ENCODE assay signal across 24 cellular contexts in genomic region chr9:138009016-138009415, GRCh38.
A peak's percentile ranks its signal among the peaks of the same experiment; 100 is the strongest.
DNase-seq lines count a peak whose midpoint lies in the region; ATAC-seq and TF ChIP-seq lines count a peak whose summit lies in the region.
"Had no signal": no experiment of that assay in that cellular context is flagged by ENCODE, and none has a peak within 500 bp of the region (broad histone marks: within the 10 kb centered on the region; RNA-seq: fewer than 3 reads in every experiment).

No MANE protein-coding gene starts in this region.

- intact Hi-C loops in upper lobe of right lung (cut with DNase I) = no loop called here

- peak; percentile 52 for DNase-seq in activated effector memory CD4-positive, alpha-beta T cell treated with anti-CD3 and anti-CD28 coated beads, Interleukin-2, amount 50 U/mL, for 16 hours
- DNase-seq in activated effector memory CD4-positive, alpha-beta T cell treated with Interleukin-2 at 50 U/mL for 16 hours = no peak
- peak; percentile 1 for DNase-seq in HEK293T (ENCODE audit: extremely low spot score)
- peak; percentile 6 for DNase-seq in iPS-NIHi7 (ENCODE audit: extremely low spot score)
- peak; percentile 48 for DNase-seq in upper lobe of right lung
- no peak for DNase-seq in hepatic stellate cell (ENCODE audit: low spot score)
- DNase-seq: 8988T; CD8-positive, alpha-beta T cell; DMS153; IMR-90; NCI-H1092 treated with DMSO at 0.1 percent for 48 hours; NCI-H146; NCI-H2029; NCI-H226; NCI-H510A treated with DMSO at 0.1 percent for 48 hours; NCI-H748 treated with DMSO at 0.1 percent for 48 hours; PC-9; RPMI8226; SHP77 treated with DMSO at 0.1 percent for 48 hours had no signal

- no peak overlapping the region for H3K27ac ChIP-seq in upper lobe of right lung
- H3K27ac ChIP-seq: KMS-11, PC-9, SK-N-MC had no signal

- TF ChIP-seq CTCF in upper lobe of right lung (IDR thresholded peaks at IDR 0.05) = no peak

- CTCF ChIA-PET in HEK293T (lab: Yijun Ruan, JAX) = no interaction called here

- POLR2A ChIA-PET in HEK293T (lab: Yijun Ruan, JAX) = no interaction called here

- no peaks in the 10 kb centered on the region for H3K9me3 ChIP-seq in upper lobe of right lung
- H3K9me3 ChIP-seq: BLaER1 treated with 17β-estradiol and CSF1 and Interleukin-3, amounts not matched to agents 10 nM and 100 nM had no signal

- H3K27me3 ChIP-seq in upper lobe of right lung = no peaks in the 10 kb centered on the region
- H3K27me3 ChIP-seq: BLaER1 treated with 17β-estradiol and CSF1 and Interleukin-3, amounts not matched to agents 10 nM and 100 nM had no signal

- H3K4me1 ChIP-seq in upper lobe of right lung = no peaks in the 10 kb centered on the region

- ATAC-seq in upper lobe of right lung (no peak), GM18511 (IDR thresholded peaks at IDR 0.05; ENCODE audit: unreplicated experiment) (no peak), GM21515 (IDR thresholded peaks at IDR 0.05; ENCODE audit: unreplicated experiment) (no peak)
- ATAC-seq: CD8-positive, alpha-beta T cell had no signal

- no peak overlapping the region for H3K4me3 ChIP-seq in upper lobe of right lung
- H3K4me3 ChIP-seq: BLaER1 treated with 17β-estradiol and CSF1 and Interleukin-3, amounts not matched to agents 10 nM and 100 nM; PC-9; SK-N-MC had no signal

- no peaks in the 10 kb centered on the region for H3K36me3 ChIP-seq in upper lobe of right lung
- H3K36me3 ChIP-seq: BLaER1 treated with 17β-estradiol and CSF1 and Interleukin-3, amounts not matched to agents 10 nM and 100 nM had no signal

TF ChIP-seq in HEK293T, 16 proteins besides CTCF, POLR2A, EP300 and RAD21:
- no peak for TF ChIP-seq SUZ12 (IDR thresholded peaks at IDR 0.05)
- no peak for TF ChIP-seq ZNF384 (IDR thresholded peaks at IDR 0.05)
- no peak for TF ChIP-seq FOXM1 (IDR thresholded peaks at IDR 0.05; ENCODE audit: borderline replicate concordance)
- no peak for TF ChIP-seq HDGF (IDR thresholded peaks at IDR 0.05; ENCODE audit: borderline replicate concordance)
- no peak for TF ChIP-seq FOXA1 (IDR thresholded peaks at IDR 0.05)
- no peak for TF ChIP-seq ARNT (IDR thresholded peaks at IDR 0.05)
- TF ChIP-seq TARDBP (IDR thresholded peaks at IDR 0.05) = no peak
- TF ChIP-seq FOXK2 (IDR thresholded peaks at IDR 0.05) = no peak
- no peak for TF ChIP-seq PKNOX1 (IDR thresholded peaks at IDR 0.05)
- no peak for TF ChIP-seq NFRKB (IDR thresholded peaks at IDR 0.05)
- no peak for TF ChIP-seq LEF1 (IDR thresholded peaks at IDR 0.05; ENCODE audit: borderline replicate concordance)
- TF ChIP-seq ELF4 (IDR thresholded peaks at IDR 0.05) = no peak
- no peak for TF ChIP-seq BHLHE40 (IDR thresholded peaks at IDR 0.05; ENCODE audit: borderline replicate concordance)

Comparison
In these comparisons a context has a peak if more than half of its experiments do, and no peak if none do; other contexts are left out.
1. DNase-seq: peak in activated effector memory CD4-positive, alpha-beta T cell treated with anti-CD3 and anti-CD28 coated beads, Interleukin-2, amount 50 U/mL, for 16 hours (single experiment), HEK293T (single experiment), iPS-NIHi7 (single experiment) and upper lobe of right lung (single experiment); none in activated effector memory CD4-positive, alpha-beta T cell treated with Interleukin-2 at 50 U/mL for 16 hours (single experiment) and hepatic stellate cell (single experiment).